Comparison of ENCODE assay signal across 8 cellular contexts in the genomic region with DNA sequence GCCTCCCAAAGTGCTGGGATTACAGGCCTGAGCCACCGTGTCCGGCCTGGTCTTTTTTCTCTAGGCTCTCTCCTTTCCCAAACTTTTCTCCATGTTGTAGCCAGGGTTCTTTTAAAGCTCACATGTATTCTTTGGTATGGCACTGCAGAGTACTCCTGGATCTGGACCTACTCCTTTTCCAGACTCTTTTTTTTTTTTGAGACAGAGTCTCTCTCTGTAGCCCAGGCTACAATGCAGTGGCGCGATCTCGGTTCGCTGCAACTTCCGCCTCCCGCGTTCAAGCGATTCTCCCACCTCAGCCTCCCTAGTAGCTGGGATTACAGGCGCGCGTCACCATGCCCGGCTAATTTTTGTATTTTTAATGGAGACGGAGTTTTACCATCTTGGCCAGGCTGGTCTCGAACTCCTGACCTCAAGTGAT. TPM values are rescaled to one million over a fixed set of nuclear protein-coding genes. Genes with fewer than 3 reads are reported as not detected.
DNase-seq lines count a peak whose midpoint lies in the region; ATAC-seq and TF ChIP-seq lines count a peak whose summit lies in the region.

No MANE protein-coding gene starts in this region.

- ATAC-seq in foreskin keratinocyte, result no peak
- no peak for ATAC-seq in HG02884 (IDR thresholded peaks at IDR 0.05; ENCODE audit: unreplicated experiment)

- no peak overlapping the region for H3K9ac ChIP-seq in H9 (ENCODE audit: extremely low read depth, insufficient read length, low read length)
- H3K9ac ChIP-seq in skeletal muscle satellite cell (ENCODE audit: low read depth, low read length), result peak overlapping the region; percentile 88

- no peaks in the 10 kb centered on the region; a peak in 1 of 5 replicates for H3K9me3 Mint-ChIP-seq in H9

- H2BK120ac ChIP-seq in H9 (ENCODE audit: low read depth, low read length, poor library complexity, severe bottlenecking), result no peak overlapping the region

- no CpG with 5 or more reads among the region's 16 CpGs for WGBS in H9 (ENCODE audit: extremely low coverage, insufficient read length, low lambda C conversion rate)

- H2BK20ac ChIP-seq in H9 (ENCODE audit: low read depth, low read length, poor library complexity, severe bottlenecking), result no peak overlapping the region

- peaks cover 3 to 24% (median 21%) of the 10 kb centered on the region in 3 experiments; a peak in 5 of 7 replicates for H3K36me3 Mint-ChIP-seq in H9 (ENCODE audit: insufficient read depth in 1 of 3, low read depth in 3 of 3)

- H3K9me3 ChIP-seq in H9 (ENCODE audit: control insufficient read depth, low read depth, low read length) (no peaks in the 10 kb centered on the region), skeletal muscle satellite cell (replicated peaks; ENCODE audit: low read length) (no peaks in the 10 kb centered on the region)

- H3K27me3 Mint-ChIP-seq in H9 (ENCODE audit: low read depth), result no peaks in the 10 kb centered on the region

- H4K5ac ChIP-seq in H9 (ENCODE audit: insufficient read length, low read depth, low read length), result no peak overlapping the region

- H3K36me3 ChIP-seq in skeletal muscle satellite cell (ENCODE audit: insufficient read depth, low read length), result peaks cover 19% of the 10 kb centered on the region

- no peaks in the 10 kb centered on the region for H3K23me2 ChIP-seq in H9 (ENCODE audit: insufficient read length, low read depth, low read length, poor library complexity, severe bottlenecking)

- peaks cover 3% of the 10 kb centered on the region for H3K79me1 ChIP-seq in H9 (ENCODE audit: insufficient read depth, low read depth, low read length, poor library complexity, severe bottlenecking)

- H3K4me3 Mint-ChIP-seq in H9, result peak overlapping the region; percentile 89 to 92

- TF ChIP-seq CTCF in H9 (conservative IDR thresholded peaks at IDR 0.05) (no peak), foreskin keratinocyte (conservative IDR thresholded peaks at IDR 0.05) (no peak)

- TF ChIP-seq POLR2A in erythroblast (IDR thresholded peaks at IDR 0.05; ENCODE audit: low read length), result no peak

- H3K27me3 ChIP-seq in H9 (ENCODE audit: insufficient read depth, low read length) (no peaks in the 10 kb centered on the region), foreskin keratinocyte (no peaks in the 10 kb centered on the region), skeletal muscle satellite cell (ENCODE audit: control insufficient read depth, insufficient read depth, low read length) (no peaks in the 10 kb centered on the region)

- DNase-seq in H9, result no peak
- DNase-seq in T-helper 9 cell, result peak; percentile 3
- no peak for DNase-seq in foreskin keratinocyte
- DNase-seq in epidermal melanocyte (ENCODE audit: insufficient read length, low spot score), result no peak
- DNase-seq in erythroblast (lab: John Stamatoyannopoulos, UW), result no peak
- DNase-seq in inferior parietal cortex (ENCODE audit: extremely low spot score), result no peak

- peak overlapping the region; percentile 88 to 99 (median 99); a peak in 5 of 7 replicates for H3K27ac Mint-ChIP-seq in H9

- no peak overlapping the region for H3K14ac ChIP-seq in H9 (ENCODE audit: insufficient read depth, low read length)

- H4K8ac ChIP-seq in H9 (replicated peaks; ENCODE audit: insufficient read length, low read depth, low read length), result no peak overlapping the region

- H3K4me1 Mint-ChIP-seq in H9, result peaks cover 4 to 6% of the 10 kb centered on the region in 2 experiments; a peak in 3 of 4 replicates

- H3K18ac ChIP-seq in H9 (ENCODE audit: insufficient read length, low read depth, low read length), result peak overlapping the region; percentile 79

- H3K4me1 ChIP-seq in H9 (ENCODE audit: insufficient read depth, low read length) (no peaks in the 10 kb centered on the region; the same call in 1 of the 2 replicates), foreskin keratinocyte (no peaks in the 10 kb centered on the region), skeletal muscle satellite cell (ENCODE audit: control insufficient read depth, insufficient read depth, low read length) (peaks cover 3% of the 10 kb centered on the region)

- no peak overlapping the region for H2BK12ac ChIP-seq in H9 (ENCODE audit: insufficient read length, low read depth, low read length)

- H2BK15ac ChIP-seq in H9 (ENCODE audit: low read depth, low read length), result no peak overlapping the region

- no peak overlapping the region for H3K23ac ChIP-seq in H9 (ENCODE audit: insufficient read length, low read depth, low read length)

- no peak overlapping the region for H3T11ph ChIP-seq in H9 (ENCODE audit: low read length)

- peak overlapping the region; percentile 72 for H3K4me3 ChIP-seq in skeletal muscle satellite cell (ENCODE audit: low read length)

- H3K79me2 ChIP-seq in H9 (ENCODE audit: insufficient read depth, low read length), result no peaks in the 10 kb centered on the region

- H3K27ac ChIP-seq in H9 (ENCODE audit: insufficient read length, low read depth, low read length) (no peak overlapping the region), foreskin keratinocyte (peak overlapping the region; percentile 80)

- no peak overlapping the region for H3K56ac ChIP-seq in H9 (ENCODE audit: insufficient read length, low read depth, low read length)

- H2AFZ ChIP-seq in H9 (ENCODE audit: low read length), result no peak overlapping the region

- H3K4me2 ChIP-seq in H9 (ENCODE audit: insufficient read depth, insufficient read length, low read length) (no peak overlapping the region), skeletal muscle satellite cell (ENCODE audit: low read length) (peak overlapping the region; percentile 76)

- no peak overlapping the region for H4K91ac ChIP-seq in H9 (ENCODE audit: insufficient read length, low read depth, low read length)

- H4K20me1 ChIP-seq in H9 (ENCODE audit: control insufficient read depth, insufficient read depth, insufficient read length), result no peaks in the 10 kb centered on the region

- H3K4ac ChIP-seq in H9 (ENCODE audit: low read depth, low read length), result no peak overlapping the region; the same call in 1 of the 2 replicates

- no peak overlapping the region for H2AK5ac ChIP-seq in H9 (ENCODE audit: insufficient read length, low read length)

- no peak overlapping the region for H2BK5ac ChIP-seq in H9 (ENCODE audit: insufficient read length, low read length)

RNA-seq across cellular contexts. Expression of a gene that starts 0.6 kb away (rescaled TPM):
- total RNA-seq in H9 (2021) (13.0 and 13.3 TPM in 2 replicates), foreskin keratinocyte (17.0 and 20.6 TPM in 2 replicates)
- 19.8 and 22.4 TPM in 2 replicates for polyA plus RNA-seq in foreskin keratinocyte
- total RNA-seq in skeletal muscle satellite cell (2012; rRNA removed), result 18.0 and 20.3 TPM in 2 replicates

RNA-seq across cellular contexts. Expression of a gene that starts 41.3 kb away (rescaled TPM):
- total RNA-seq in H9 (2021) (53.8 and 54.0 TPM in 2 replicates), foreskin keratinocyte (24.2 and 24.3 TPM in 2 replicates)
- 12.1 and 13.1 TPM in 2 replicates for polyA plus RNA-seq in foreskin keratinocyte
- 7.6 TPM in 2 replicates for total RNA-seq in skeletal muscle satellite cell (2012; rRNA removed)
